Comparison of ENCODE assay signal across 13 cellular contexts in genomic region chr19:2617393-2618165, GRCh38.
DNase-seq lines count a peak whose midpoint lies in the region; ATAC-seq and TF ChIP-seq lines count a peak whose summit lies in the region.
"Had no signal": no experiment of that assay in that cellular context is flagged by ENCODE, and none has a peak within 500 bp of the region (broad histone marks: within the 10 kb centered on the region; RNA-seq: fewer than 3 reads in every experiment).

No MANE protein-coding gene starts in this region.

- intact Hi-C loops in OCI-LY7 (cut with micrococcal nuclease; ENCODE audit: unreplicated experiment) = loop anchor here (10.0 kb wide), 1 partner anchor 453 kb away; the partner anchor contains the start of gene DOT1L
- intact Hi-C loops in dendritic cell treated with granulocyte-macrophage colony-stimulating factor and Interleukin-4, amounts not matched to agents 40 ng/mL and 50 ng/mL, for 4 days (cut with micrococcal nuclease) = loop anchor here (10.0 kb wide), 1 partner anchor 343 kb away; no protein-coding TSS in a partner anchor

- peak overlapping the region; percentile 47 for H3K4me3 Mint-ChIP-seq in activated T-cell treated with anti-CD3 and anti-CD28 coated beads, Interleukin-2, amount 50 U/mL, for 24 hours
- peak overlapping the region; percentile 11 for H3K4me3 Mint-ChIP-seq in dendritic cell treated with granulocyte-macrophage colony-stimulating factor and Interleukin-4, amounts not matched to agents 40 ng/mL and 50 ng/mL, for 4 days
- H3K4me3 Mint-ChIP-seq in stimulated activated memory B cell treated with anti-CD40 and anti-IgM and Interleukin-4, amounts not matched to agents 10 μg/mL and 1 μg/mL and 100 μg/mL, for 72 hours = no peak overlapping the region

- H3K27ac Mint-ChIP-seq in activated T-cell treated with anti-CD3 and anti-CD28 coated beads, Interleukin-2, amount 50 U/mL, for 24 hours = peak overlapping the region; percentile 90
- peak overlapping the region; percentile 92 for H3K27ac Mint-ChIP-seq in dendritic cell treated with granulocyte-macrophage colony-stimulating factor and Interleukin-4, amounts not matched to agents 40 ng/mL and 50 ng/mL, for 4 days
- peak overlapping the region; percentile 93 for H3K27ac Mint-ChIP-seq in stimulated activated memory B cell treated with anti-CD40 and anti-IgM and Interleukin-4, amounts not matched to agents 10 μg/mL and 1 μg/mL and 100 μg/mL, for 72 hours

- POLR2A ChIA-PET in OCI-LY7 (lab: Charles Lee) = interaction anchor here (1.1 to 5.5 kb wide), 4 partner anchors 10 to 140 kb away, joined by 3 to 51 read pairs (median 7); partner anchors contain the start of gene GADD45B

- no peak for TF ChIP-seq CTCF in OCI-LY7 (conservative IDR thresholded peaks at IDR 0.05; ENCODE audit: low read length)

- no TSS peak for BruUV-seq in OCI-LY7 (replicated peaks; lab: Mats Ljungman, UMichigan)

- peaks cover 88% of the 10 kb centered on the region for H3K4me1 ChIP-seq in OCI-LY7 (ENCODE audit: insufficient read depth, low read length, poor library complexity, severe bottlenecking)

- H3K9me2 ChIP-seq in OCI-LY7 (ENCODE audit: insufficient read depth, low read length) = no peaks in the 10 kb centered on the region

- no peak for ATAC-seq in stimulated activated memory B cell treated with anti-CD40 and anti-IgM and Interleukin-4, amounts not matched to agents 10 μg/mL and 1 μg/mL and 100 μg/mL, for 72 hours
- no peak for ATAC-seq in GM21447 (IDR thresholded peaks at IDR 0.05; ENCODE audit: unreplicated experiment)

- DNase-seq in activated T-cell treated with anti-CD3 and anti-CD28 coated beads, Interleukin-2, amount 50 U/mL, for 24 hours = no peak
- DNase-seq in activated T-cell treated with anti-CD3 and anti-CD28 coated beads, Interleukin-2, amount 50 U/mL, for 1 hour = no peak
- DNase-seq in OCI-LY7 (ENCODE audit: low spot score) (no peak), DMS 273 (lab: John Stamatoyannopoulos, UW; ENCODE audit: unreplicated experiment) (no peak), HUDEP-2 (lab: John Stamatoyannopoulos, UW; ENCODE audit: unreplicated experiment in 76 of 76) (no peak)
- DNase-seq: activated gamma-delta T cell, DMS53, NCI-H1930, SIG-M5 had no signal

- H3K36me3 Mint-ChIP-seq in activated T-cell treated with anti-CD3 and anti-CD28 coated beads, Interleukin-2, amount 50 U/mL, for 24 hours (ENCODE audit: low read depth) = no peaks in the 10 kb centered on the region
- H3K36me3 Mint-ChIP-seq in dendritic cell treated with granulocyte-macrophage colony-stimulating factor and Interleukin-4, amounts not matched to agents 40 ng/mL and 50 ng/mL, for 4 days (ENCODE audit: low read depth) = peaks cover 14% of the 10 kb centered on the region
- H3K36me3 Mint-ChIP-seq in stimulated activated memory B cell treated with anti-CD40 and anti-IgM and Interleukin-4, amounts not matched to agents 10 μg/mL and 1 μg/mL and 100 μg/mL, for 72 hours = peaks cover 7% of the 10 kb centered on the region

- no peaks in the 10 kb centered on the region for H3K27me3 Mint-ChIP-seq in activated T-cell treated with anti-CD3 and anti-CD28 coated beads, Interleukin-2, amount 50 U/mL, for 24 hours
- peaks cover 21% of the 10 kb centered on the region for H3K27me3 Mint-ChIP-seq in dendritic cell treated with granulocyte-macrophage colony-stimulating factor and Interleukin-4, amounts not matched to agents 40 ng/mL and 50 ng/mL, for 4 days
- H3K27me3 Mint-ChIP-seq in stimulated activated memory B cell treated with anti-CD40 and anti-IgM and Interleukin-4, amounts not matched to agents 10 μg/mL and 1 μg/mL and 100 μg/mL, for 72 hours = no peaks in the 10 kb centered on the region

- H3K79me2 ChIP-seq in OCI-LY7 (ENCODE audit: insufficient read depth, low read depth, low read length) = peaks cover 8% of the 10 kb centered on the region; the same call in 1 of the 2 replicates

- CTCF ChIA-PET in OCI-LY7 (lab: Charles Lee; ENCODE audit: unreplicated experiment) = no interaction called here

- H2AFZ ChIP-seq in OCI-LY7 (ENCODE audit: low read length) = peak overlapping the region; percentile 72; the same call in 1 of the 2 replicates

- peaks cover 6% of the 10 kb centered on the region; the same call in 1 of the 2 replicates for H3K9me3 ChIP-seq in OCI-LY7 (ENCODE audit: low read length)
- H3K9me3 ChIP-seq: tibial artery had no signal

- H3K4me1 Mint-ChIP-seq in activated T-cell treated with anti-CD3 and anti-CD28 coated beads, Interleukin-2, amount 50 U/mL, for 24 hours (ENCODE audit: low read depth) = peaks cover 72% of the 10 kb centered on the region
- H3K4me1 Mint-ChIP-seq in dendritic cell treated with granulocyte-macrophage colony-stimulating factor and Interleukin-4, amounts not matched to agents 40 ng/mL and 50 ng/mL, for 4 days (ENCODE audit: low read depth) = peaks cover 78% of the 10 kb centered on the region
- peaks cover 93% of the 10 kb centered on the region for H3K4me1 Mint-ChIP-seq in stimulated activated memory B cell treated with anti-CD40 and anti-IgM and Interleukin-4, amounts not matched to agents 10 μg/mL and 1 μg/mL and 100 μg/mL, for 72 hours

- H3K9me3 Mint-ChIP-seq in activated T-cell treated with anti-CD3 and anti-CD28 coated beads, Interleukin-2, amount 50 U/mL, for 24 hours = no peaks in the 10 kb centered on the region
- H3K9me3 Mint-ChIP-seq in dendritic cell treated with granulocyte-macrophage colony-stimulating factor and Interleukin-4, amounts not matched to agents 40 ng/mL and 50 ng/mL, for 4 days = peaks cover 15% of the 10 kb centered on the region
- H3K9me3 Mint-ChIP-seq in stimulated activated memory B cell treated with anti-CD40 and anti-IgM and Interleukin-4, amounts not matched to agents 10 μg/mL and 1 μg/mL and 100 μg/mL, for 72 hours = no peaks in the 10 kb centered on the region

- peak overlapping the region; percentile 68 for H3K4me2 ChIP-seq in OCI-LY7 (ENCODE audit: low read length)

- peak overlapping the region; percentile 67 for H3K27ac ChIP-seq in OCI-LY7 (ENCODE audit: low read depth, low read length, poor library complexity, severe bottlenecking)

- H3K4me3 ChIP-seq in OCI-LY7 (ENCODE audit: low read depth, low read length, poor library complexity, severe bottlenecking) = no peak overlapping the region
- H3K4me3 ChIP-seq: tibial artery had no signal

- no peaks in the 10 kb centered on the region for H3K36me3 ChIP-seq in OCI-LY7 (ENCODE audit: insufficient read depth, low read length)
- H3K36me3 ChIP-seq: tibial artery had no signal

- no peaks in the 10 kb centered on the region for H4K20me1 ChIP-seq in OCI-LY7 (ENCODE audit: insufficient read depth, low read length)
